28 cellular contexts compared by ENCODE assay signal in genomic region chr1:42040159-42040558, GRCh38.
"Had no signal": no experiment of that assay in that cellular context is flagged by ENCODE, and none has a peak within 500 bp of the region (broad histone marks: within the 10 kb centered on the region; RNA-seq: fewer than 3 reads in every experiment).

No MANE protein-coding gene starts in this region.

- DNase-seq: activated CD4-positive, alpha-beta memory T cell treated with anti-CD3 and anti-CD28 coated beads for 36 hours; activated CD4-positive, alpha-beta T cell treated with anti-CD3 and anti-CD28 coated beads for 36 hours; activated CD4-positive, alpha-beta T cell treated with anti-CD3 and anti-CD28 coated beads, Interleukin-2, amount 10 ng/mL, durations not matched to agents 24 days and 14 days; activated CD4-positive, CD25-positive, alpha-beta regulatory T cell; activated CD4-positive, CD25-positive, alpha-beta regulatory T cell treated with anti-CD3 and anti-CD28 coated beads, Interleukin-2, amount 50 U/mL, for 72 hours; activated CD8-positive, alpha-beta memory T cell treated with anti-CD3 and anti-CD28 coated beads, Interleukin-2, amount 10 ng/mL, durations not matched to agents 7 days and 5 days; activated CD8-positive, alpha-beta memory T cell treated with anti-CD3 and anti-CD28 coated beads, Interleukin-2, amount 50 U/mL, for 4 hours; activated CD8-positive, alpha-beta T cell treated with anti-CD3 and anti-CD28 coated beads, Interleukin-2, amount 10 ng/mL, durations not matched to agents 7 days and 5 days; activated effector memory CD4-positive, alpha-beta T cell treated with anti-CD3 and anti-CD28 coated beads, Interleukin-2, amount 50 U/mL, for 16 hours; activated naive CD4-positive, alpha-beta T cell treated with anti-CD3 and anti-CD28 coated beads for 36 hours; activated naive CD8-positive, alpha-beta T cell treated with anti-CD3 and anti-CD28 coated beads for 36 hours; activated naive CD8-positive, alpha-beta T cell treated with anti-CD3 and anti-CD28 coated beads, Interleukin-2, amount 50 U/mL, for 24 hours; activated T-cell treated with anti-CD3 and anti-CD28 coated beads, Interleukin-2, amount 50 U/mL, for 1 hour; activated T-cell treated with anti-CD3 and anti-CD28 coated beads, Interleukin-2, amount 50 U/mL, for 48 hours; adrenal gland; amygdala; aorta; cortex of kidney; dermis blood vessel endothelial cell; effector CD4-positive, alpha-beta T cell; effector memory CD8-positive, alpha-beta T cell; erythroblast; foreskin keratinocyte; gastrocnemius medialis; glutamatergic neuron; heart left ventricle; T-helper 2 cell had no signal

- H3K4me1 ChIP-seq: adrenal gland, foreskin keratinocyte, gastrocnemius medialis had no signal

- H3K4me3 ChIP-seq: adrenal gland, esophagus muscularis mucosa, gastrocnemius medialis, heart left ventricle had no signal

- H3K27ac ChIP-seq: adrenal gland, esophagus muscularis mucosa, foreskin keratinocyte, gastrocnemius medialis, heart left ventricle had no signal

- H3K9me3 ChIP-seq: adrenal gland, esophagus muscularis mucosa, gastrocnemius medialis, heart left ventricle had no signal

- H3K27me3 ChIP-seq: adrenal gland, esophagus muscularis mucosa, gastrocnemius medialis, heart left ventricle had no signal

- H3K36me3 ChIP-seq: adrenal gland, esophagus muscularis mucosa, gastrocnemius medialis, heart left ventricle had no signal
